In genomic region chr6:160282444-160282843, GRCh38 we compare ENCODE assay signal across 30 cellular contexts. TPM values are rescaled to one million over a fixed set of nuclear protein-coding genes. Genes with fewer than 3 reads are reported as not detected.
"Had no signal": no experiment of that assay in that cellular context is flagged by ENCODE, and none has a peak within 500 bp of the region (broad histone marks: within the 10 kb centered on the region; RNA-seq: fewer than 3 reads in every experiment).

No MANE protein-coding gene starts in this region.

- H3K4me3 ChIP-seq: stomach, suprapubic skin, testis, thoracic aorta, thyroid gland, tibial artery, tibial nerve, transverse colon, upper lobe of left lung, upper lobe of right lung, uterus, vagina had no signal

- DNase-seq: stimulated activated CD4-positive, alpha-beta T cell treated with anti-CD3 and anti-CD28 coated beads, Interleukin-2, amount 100 ng/mL, for 48 hours; stimulated activated CD4-positive, alpha-beta T cell treated with anti-CD3 and anti-CD28 coated beads, Interleukin-4, amount 100 ng/mL, for 1 hour; stimulated activated CD4-positive, alpha-beta T cell treated with anti-CD3 and anti-CD28 coated beads, Interleukin-4, amount 100 ng/mL, for 24 hours; stimulated activated CD4-positive, alpha-beta T cell treated with anti-CD3 and anti-CD28 coated beads, Interleukin-4, amount 100 ng/mL, for 4 hours; stimulated activated CD8-positive, alpha-beta memory T cell treated with anti-CD3 and anti-CD28 coated beads, Interleukin-4, amount 100 ng/mL, for 48 hours; stimulated activated naive B cell treated with anti-CD40 and anti-IgM and Interleukin-4, amounts not matched to agents 10 μg/mL and 1 μg/mL and 100 μg/mL, for 72 hours; stimulated activated naive CD4-positive, alpha-beta T cell; stimulated activated naive CD4-positive, alpha-beta T cell treated with Interleukin-2 at 50 U/mL for 16 hours; stimulated activated naive CD8-positive, alpha-beta T cell treated with anti-CD3 and anti-CD28 coated beads, Interleukin-15, amount 100 ng/mL, for 72 hours; stimulated activated naive CD8-positive, alpha-beta T cell treated with anti-CD3 and anti-CD28 coated beads, Interleukin-15, Interleukin-2, amounts not matched to agents 100 U/mL and 50 U/mL, for 24 hours; stomach; substantia nigra; testis; thyroid gland; tibial artery; transverse colon; trophoblast cell; upper lobe of left lung; upper lobe of right lung; uterus had no signal

- ATAC-seq: stimulated activated effector memory CD8-positive, alpha-beta T cell treated with anti-CD3 and anti-CD28 coated beads, Interleukin-12 subunit alpha, Interleukin-12 subunit beta, amount 100 ng/mL, for 72 hours; stimulated activated memory B cell treated with anti-CD40 and anti-IgM and Interleukin-4, amounts not matched to agents 10 μg/mL and 1 μg/mL and 100 μg/mL, for 72 hours; stimulated activated naive B cell treated with anti-CD40 and anti-IgM and Interleukin-4, amounts not matched to agents 10 μg/mL and 1 μg/mL and 100 μg/mL, for 72 hours; stimulated activated naive CD8-positive, alpha-beta T cell treated with anti-CD3 and anti-CD28 coated beads, Interleukin-15, amount 100 ng/mL, for 72 hours; stimulated activated naive CD8-positive, alpha-beta T cell treated with anti-CD3 and anti-CD28 coated beads, Interleukin-15, Interleukin-2, amounts not matched to agents 100 U/mL and 50 U/mL, for 24 hours; upper lobe of right lung had no signal

- H3K27ac ChIP-seq: stomach, suprapubic skin, testis, thoracic aorta, thyroid gland, tibial artery, tibial nerve, transverse colon, upper lobe of left lung, upper lobe of right lung, uterus, vagina had no signal

- H3K9me3 ChIP-seq: suprapubic skin, testis, thoracic aorta, thyroid gland, tibial artery, transverse colon, upper lobe of left lung, uterus, vagina had no signal

- FAIRE-seq: urothelium cell line had no signal

- H3K4me1 ChIP-seq: stomach, suprapubic skin, testis, thyroid gland, tibial nerve, transverse colon, upper lobe of left lung, upper lobe of right lung, uterus had no signal

- H3K27me3 ChIP-seq: stomach, suprapubic skin, testis, thyroid gland, tibial artery, tibial nerve, transverse colon, upper lobe of left lung, upper lobe of right lung, uterus, vagina had no signal

- H3K36me3 ChIP-seq: stomach, suprapubic skin, thoracic aorta, thyroid gland, tibial artery, tibial nerve, transverse colon, upper lobe of left lung, upper lobe of right lung, vagina had no signal

RNA-seq across cellular contexts. Expression of gene SLC22A2, which starts 23.8 kb away (rescaled TPM):
- total RNA-seq: stomach, subcutaneous adipose tissue, suprapubic skin, thoracic aorta, thyroid gland, tibial nerve, transverse colon, upper lobe of left lung, upper lobe of right lung, ureter, urinary bladder, vagina had no signal
- polyA plus RNA-seq: stomach had no signal
